Comparison of ENCODE assay signal across 9 cellular contexts in the genomic region with DNA sequence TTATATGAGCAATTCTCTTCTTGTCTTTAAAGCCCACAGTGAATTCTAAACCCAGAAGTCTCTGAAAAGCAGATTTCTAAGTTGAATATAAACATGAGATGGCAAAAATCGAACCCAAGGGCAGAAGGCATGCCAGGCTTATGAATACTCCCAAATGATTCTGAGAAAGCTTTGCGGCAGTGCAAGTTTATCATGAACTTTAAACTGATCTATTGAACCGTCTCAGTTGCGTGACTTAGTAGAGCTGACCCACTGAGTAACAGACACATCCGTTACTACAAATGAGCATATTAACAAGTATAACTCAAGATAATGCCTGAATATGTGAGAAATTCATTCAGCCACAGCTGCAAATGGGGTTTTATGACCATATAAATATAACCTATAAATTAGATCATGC.
"Had no signal": no experiment of that assay in that cellular context is flagged by ENCODE, and none has a peak within 500 bp of the region (broad histone marks: within the 10 kb centered on the region; RNA-seq: fewer than 3 reads in every experiment).

No MANE protein-coding gene starts in this region.

- H3K4me3 ChIP-seq: GM23248, HAP-1 had no signal

- H3K9ac ChIP-seq: GM23248 had no signal

- H3K9me3 Mint-ChIP-seq: HFFc6, IgD-negative memory B cell had no signal

- ATAC-seq: HCT116 had no signal

- H3K27ac Mint-ChIP-seq: HFFc6, IgD-negative memory B cell had no signal

- H3K4me1 Mint-ChIP-seq: IgD-negative memory B cell had no signal

- FAIRE-seq: HTR-8/SVneo had no signal

- H3K27ac ChIP-seq: GM23248 had no signal

- H2AFZ ChIP-seq: GM23248 had no signal

- H3K9me3 ChIP-seq: HAP-1 had no signal

- H3K36me3 ChIP-seq: HAP-1 had no signal

- DNase-seq: GM23248, GOT3, H7, HFFc6, KBM-7 had no signal

- H3K4me3 Mint-ChIP-seq: HFFc6, IgD-negative memory B cell had no signal
